ENCODE assay signal across 1 cellular context in the genomic region with DNA sequence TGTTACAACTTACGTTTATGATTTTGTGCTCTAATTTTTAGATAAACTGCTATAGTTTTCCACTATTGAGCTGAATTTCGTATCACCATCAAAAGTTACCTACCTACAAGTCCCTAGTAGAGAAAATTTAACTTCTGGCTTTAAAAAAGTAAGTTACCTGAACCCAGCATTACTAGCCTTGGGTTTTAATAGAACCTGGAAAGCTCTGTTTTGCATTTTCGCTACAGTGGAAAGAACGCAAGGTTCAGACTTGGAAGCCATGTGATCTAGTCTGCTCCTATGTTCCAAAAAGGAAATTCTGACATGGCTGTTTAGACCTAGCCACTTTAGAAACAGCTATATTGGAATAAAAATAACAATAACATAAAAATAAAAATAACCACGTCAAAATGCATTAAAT.
TF ChIP-seq lines count a peak whose summit lies in the region.

No MANE protein-coding gene starts in this region.

TF ChIP-seq in GM12878, 131 proteins besides CTCF, POLR2A, EP300 and RAD21:
- TF ChIP-seq, protein P1, sequence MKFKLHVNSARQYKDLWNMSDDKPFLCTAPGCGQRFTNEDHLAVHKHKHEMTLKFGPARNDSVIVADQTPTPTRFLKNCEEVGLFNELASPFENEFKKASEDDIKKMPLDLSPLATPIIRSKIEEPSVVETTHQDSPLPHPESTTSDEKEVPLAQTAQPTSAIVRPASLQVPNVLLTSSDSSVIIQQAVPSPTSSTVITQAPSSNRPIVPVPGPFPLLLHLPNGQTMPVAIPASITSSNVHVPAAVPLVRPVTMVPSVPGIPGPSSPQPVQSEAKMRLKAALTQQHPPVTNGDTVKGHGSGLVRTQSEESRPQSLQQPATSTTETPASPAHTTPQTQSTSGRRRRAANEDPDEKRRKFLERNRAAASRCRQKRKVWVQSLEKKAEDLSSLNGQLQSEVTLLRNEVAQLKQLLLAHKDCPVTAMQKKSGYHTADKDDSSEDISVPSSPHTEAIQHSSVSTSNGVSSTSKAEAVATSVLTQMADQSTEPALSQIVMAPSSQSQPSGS (IDR thresholded peaks at IDR 0.05; ENCODE audit: low read length) = no peak
- no peak for TF ChIP-seq TCF3 (IDR thresholded peaks at IDR 0.05; ENCODE audit: borderline replicate concordance, insufficient read depth, low read depth, low read length)
- TF ChIP-seq ASH2L (IDR thresholded peaks at IDR 0.05; ENCODE audit: borderline replicate concordance, low read depth) = no peak
